Comparison of ENCODE assay signal across 17 cellular contexts in genomic region chr15:78272326-78272725, GRCh38. TPM values are rescaled to one million over a fixed set of nuclear protein-coding genes. Genes with fewer than 3 reads are reported as not detected.
DNase-seq lines count a peak whose midpoint lies in the region; ATAC-seq and TF ChIP-seq lines count a peak whose summit lies in the region.
"Had no signal": no experiment of that assay in that cellular context is flagged by ENCODE, and none has a peak within 500 bp of the region (broad histone marks: within the 10 kb centered on the region; RNA-seq: fewer than 3 reads in every experiment).

No MANE protein-coding gene starts in this region.

- ATAC-seq in activated naive CD8-positive, alpha-beta T cell treated with anti-CD3 and anti-CD28 coated beads, Interleukin-2, amount 50 U/mL, for 24 hours = no peak
- ATAC-seq: GM12878, GM23338 had no signal

- H3K4me1 ChIP-seq in smooth muscle cell (ENCODE audit: low read depth) = no peaks in the 10 kb centered on the region

- H3K4me3 Mint-ChIP-seq in activated naive CD8-positive, alpha-beta T cell treated with anti-CD3 and anti-CD28 coated beads for 36 hours = no peak overlapping the region
- H3K4me3 Mint-ChIP-seq in activated naive CD8-positive, alpha-beta T cell treated with anti-CD3 and anti-CD28 coated beads, Interleukin-2, amount 50 U/mL, for 24 hours = no peak overlapping the region
- H3K4me3 Mint-ChIP-seq: B cell; CD4-positive, alpha-beta T cell; GM23338; H9; HFFc6 had no signal

- H3K9ac ChIP-seq in smooth muscle cell (ENCODE audit: low read depth) = no peak overlapping the region

- DNase-seq in activated naive CD8-positive, alpha-beta T cell treated with anti-CD3 and anti-CD28 coated beads for 36 hours = no peak
- no peak for DNase-seq in activated naive CD8-positive, alpha-beta T cell treated with anti-CD3 and anti-CD28 coated beads, Interleukin-2, amount 50 U/mL, for 24 hours
- DNase-seq in MG63 = peak; percentile 26
- no peak for DNase-seq in epithelial cell of proximal tubule (ENCODE audit: low read depth)
- DNase-seq in hepatic stellate cell (ENCODE audit: low spot score) = no peak
- no peak for DNase-seq in smooth muscle cell (lab: John Stamatoyannopoulos, UW; ENCODE audit: unreplicated experiment)
- DNase-seq in retina = no peak
- DNase-seq: 8988T; C1 segment of cervical spinal cord; CD4-positive, alpha-beta T cell; DMS79; H9; HFFc6 had no signal

- H3K27me3 ChIP-seq in MG63 (no peaks in the 10 kb centered on the region), smooth muscle cell (ENCODE audit: low read depth) (no peaks in the 10 kb centered on the region)

- no peaks in the 10 kb centered on the region for H4K20me1 ChIP-seq in smooth muscle cell (ENCODE audit: low read depth)

- TF ChIP-seq CTCF in epithelial cell of proximal tubule (conservative IDR thresholded peaks at IDR 0.05; ENCODE audit: low read depth, low read length) (no peak), smooth muscle cell (IDR thresholded peaks at IDR 0.05; ENCODE audit: borderline replicate concordance, insufficient read depth, poor library complexity, severe bottlenecking) (no peak)

- no peak overlapping the region for H2AFZ ChIP-seq in smooth muscle cell (ENCODE audit: low read depth)
- H2AFZ ChIP-seq: GM23338 had no signal

- no peak overlapping the region for H3K4me2 ChIP-seq in smooth muscle cell
- H3K4me2 ChIP-seq: GM23338 had no signal

- no peaks in the 10 kb centered on the region for H3K79me2 ChIP-seq in smooth muscle cell (ENCODE audit: low read depth)

- H3K4me3 ChIP-seq in MG63 (no peak overlapping the region), epithelial cell of proximal tubule (ENCODE audit: low read depth, low read length) (peak overlapping the region; percentile 16), smooth muscle cell (no peak overlapping the region)
- H3K4me3 ChIP-seq: GM12878, GM23338 had no signal

- no peaks in the 10 kb centered on the region for H3K27me3 Mint-ChIP-seq in activated naive CD8-positive, alpha-beta T cell treated with anti-CD3 and anti-CD28 coated beads for 36 hours
- H3K27me3 Mint-ChIP-seq in activated naive CD8-positive, alpha-beta T cell treated with anti-CD3 and anti-CD28 coated beads, Interleukin-2, amount 50 U/mL, for 24 hours = no peaks in the 10 kb centered on the region
- H3K27me3 Mint-ChIP-seq: B cell; CD4-positive, alpha-beta T cell had no signal

- peaks cover 14% of the 10 kb centered on the region for H3K4me1 Mint-ChIP-seq in activated naive CD8-positive, alpha-beta T cell treated with anti-CD3 and anti-CD28 coated beads for 36 hours
- H3K4me1 Mint-ChIP-seq in activated naive CD8-positive, alpha-beta T cell treated with anti-CD3 and anti-CD28 coated beads, Interleukin-2, amount 50 U/mL, for 24 hours = peaks cover 5% of the 10 kb centered on the region
- H3K4me1 Mint-ChIP-seq: B cell, GM23338 had no signal

- no peaks in the 10 kb centered on the region for H3F3A ChIP-seq in smooth muscle cell (ENCODE audit: low read depth)

- peaks cover 15% of the 10 kb centered on the region for H3K36me3 Mint-ChIP-seq in activated naive CD8-positive, alpha-beta T cell treated with anti-CD3 and anti-CD28 coated beads for 36 hours
- H3K36me3 Mint-ChIP-seq in activated naive CD8-positive, alpha-beta T cell treated with anti-CD3 and anti-CD28 coated beads, Interleukin-2, amount 50 U/mL, for 24 hours (ENCODE audit: low read depth) = peaks cover 25% of the 10 kb centered on the region

- no peak overlapping the region for H3K27ac ChIP-seq in smooth muscle cell (ENCODE audit: low read depth)

- peak overlapping the region; percentile 10 for H3K27ac Mint-ChIP-seq in activated naive CD8-positive, alpha-beta T cell treated with anti-CD3 and anti-CD28 coated beads for 36 hours
- no peak overlapping the region for H3K27ac Mint-ChIP-seq in activated naive CD8-positive, alpha-beta T cell treated with anti-CD3 and anti-CD28 coated beads, Interleukin-2, amount 50 U/mL, for 24 hours
- H3K27ac Mint-ChIP-seq: B cell, GM23338, H9, HFFc6 had no signal

- no peaks in the 10 kb centered on the region for H3K9me3 Mint-ChIP-seq in activated naive CD8-positive, alpha-beta T cell treated with anti-CD3 and anti-CD28 coated beads for 36 hours
- no peaks in the 10 kb centered on the region for H3K9me3 Mint-ChIP-seq in activated naive CD8-positive, alpha-beta T cell treated with anti-CD3 and anti-CD28 coated beads, Interleukin-2, amount 50 U/mL, for 24 hours
- H3K9me3 Mint-ChIP-seq: CD4-positive, alpha-beta T cell; GM23338; H9; HFFc6 had no signal

- H3K36me3 ChIP-seq in MG63 (no peaks in the 10 kb centered on the region), smooth muscle cell (ENCODE audit: low read depth) (no peaks in the 10 kb centered on the region)

- H3K9me3 ChIP-seq in MG63 (no peaks in the 10 kb centered on the region), smooth muscle cell (replicated peaks; ENCODE audit: low read depth) (no peaks in the 10 kb centered on the region)

- 82% methylated on average over 2 of the region's 2 CpGs for WGBS in smooth muscle cell (ENCODE audit: low lambda C conversion rate)

RNA-seq across cellular contexts. Expression of gene DNAJA4, which starts 8.0 kb away (rescaled TPM):
- total RNA-seq in activated naive CD8-positive, alpha-beta T cell treated with anti-CD3 and anti-CD28 coated beads for 36 hours = 10 to 100 TPM; 36.8 to 39.3 TPM
- not detected in 2 replicates for total RNA-seq in MG63 (2014; rRNA removed; shearing (Covaris generic); ENCODE audit: low replicate concordance)
- 10.2 and 11.1 TPM in 2 replicates for total RNA-seq in epithelial cell of proximal tubule
- 2.7 and 3.2 TPM in 2 replicates for total RNA-seq in smooth muscle cell
- 4.0 and 5.8 TPM in 2 replicates for polyA plus RNA-seq in smooth muscle cell
- total RNA-seq: G401 had no signal

RNA-seq across cellular contexts. Expression of gene SKIC8, which starts 27.1 kb away (rescaled TPM):
- total RNA-seq in activated naive CD8-positive, alpha-beta T cell treated with anti-CD3 and anti-CD28 coated beads for 36 hours = 10 to 100 TPM; 71.9 to 73.8 TPM
- total RNA-seq in MG63 (2014; rRNA removed; shearing (Covaris generic); ENCODE audit: low replicate concordance) = 188 and 259 TPM in 2 replicates
- total RNA-seq in epithelial cell of proximal tubule (62.7 and 79.1 TPM in 2 replicates), smooth muscle cell (63.6 and 67.4 TPM in 2 replicates)
- polyA plus RNA-seq in smooth muscle cell = 64.5 and 72.9 TPM in 2 replicates

RNA-seq across cellular contexts. Expression of gene ACSBG1, which starts 38.0 kb away (rescaled TPM):
- total RNA-seq in activated naive CD8-positive, alpha-beta T cell treated with anti-CD3 and anti-CD28 coated beads for 36 hours = under 1 TPM in 1 of 2 experiments, not detected in 1; 0.24 TPM
- total RNA-seq in MG63 (2014; rRNA removed; shearing (Covaris generic); ENCODE audit: low replicate concordance) = not detected in 2 replicates
- total RNA-seq in epithelial cell of proximal tubule (0.07 and 0.35 TPM in 2 replicates), smooth muscle cell (under 0.01 TPM in 1 of 2 replicates, not detected in the other)
- 0.22 TPM in 1 of 2 replicates, not detected in the other for polyA plus RNA-seq in smooth muscle cell
- total RNA-seq: HFFc6 had no signal
